Comparison of ENCODE assay signal across 24 cellular contexts in genomic region chr4:23958749-23959148, GRCh38.
"Had no signal": no experiment of that assay in that cellular context is flagged by ENCODE, and none has a peak within 500 bp of the region (broad histone marks: within the 10 kb centered on the region; RNA-seq: fewer than 3 reads in every experiment).

No MANE protein-coding gene starts in this region.

- H3K27me3 ChIP-seq: MG63, Peyer's patch, SJCRH30 had no signal

- H3K27ac Mint-ChIP-seq: IgD-negative memory B cell had no signal

- H3K36me3 Mint-ChIP-seq: IgD-negative memory B cell had no signal

- H3K4me3 Mint-ChIP-seq: IgD-negative memory B cell had no signal

- H3K36me3 ChIP-seq: MG63, Peyer's patch, SJCRH30 had no signal

- H3K27me3 Mint-ChIP-seq: IgD-negative memory B cell had no signal

- FAIRE-seq: HTR-8/SVneo, K562 had no signal

- H3K4me1 Mint-ChIP-seq: IgD-negative memory B cell had no signal

- H3K9me3 ChIP-seq: MG63, Peyer's patch, SJCRH30 had no signal

- H3K4me3 ChIP-seq: K562, MG63, PC-9, Peyer's patch, SJCRH30 had no signal

- H3K27ac ChIP-seq: HL-60, KMS-11, PC-9, Peyer's patch, SJCRH30 had no signal

- H3K4me1 ChIP-seq: Peyer's patch, SJCRH30 had no signal

- DNase-seq: MG63; NCI-H1092; NCI-H1105 treated with DMSO at 0.1 percent for 48 hours; NCI-H1417 treated with DMSO at 0.1 percent for 48 hours; NCI-H146; NCI-H1694 treated with DMSO at 0.1 percent for 48 hours; NCI-H1930; NCI-H2171 treated with DMSO at 0.1 percent for 48 hours; NCI-H345; NCI-H446 treated with DMSO at 0.1 percent for 48 hours; NCI-H510A treated with DMSO at 0.1 percent for 48 hours; NCI-H526 treated with DMSO at 0.1 percent for 48 hours; NCI-H748 treated with DMSO at 0.1 percent for 48 hours; NK-92 treated with Interleukin-12 subunit alpha and Interleukin-12 subunit beta, amount 100 ng/mL, for 24 hours; PC-9; Peyer's patch; SHP77 treated with DMSO at 0.1 percent for 48 hours; T-helper 1 cell had no signal
